ENCODE assay signal across 14 cellular contexts in the genomic region with DNA sequence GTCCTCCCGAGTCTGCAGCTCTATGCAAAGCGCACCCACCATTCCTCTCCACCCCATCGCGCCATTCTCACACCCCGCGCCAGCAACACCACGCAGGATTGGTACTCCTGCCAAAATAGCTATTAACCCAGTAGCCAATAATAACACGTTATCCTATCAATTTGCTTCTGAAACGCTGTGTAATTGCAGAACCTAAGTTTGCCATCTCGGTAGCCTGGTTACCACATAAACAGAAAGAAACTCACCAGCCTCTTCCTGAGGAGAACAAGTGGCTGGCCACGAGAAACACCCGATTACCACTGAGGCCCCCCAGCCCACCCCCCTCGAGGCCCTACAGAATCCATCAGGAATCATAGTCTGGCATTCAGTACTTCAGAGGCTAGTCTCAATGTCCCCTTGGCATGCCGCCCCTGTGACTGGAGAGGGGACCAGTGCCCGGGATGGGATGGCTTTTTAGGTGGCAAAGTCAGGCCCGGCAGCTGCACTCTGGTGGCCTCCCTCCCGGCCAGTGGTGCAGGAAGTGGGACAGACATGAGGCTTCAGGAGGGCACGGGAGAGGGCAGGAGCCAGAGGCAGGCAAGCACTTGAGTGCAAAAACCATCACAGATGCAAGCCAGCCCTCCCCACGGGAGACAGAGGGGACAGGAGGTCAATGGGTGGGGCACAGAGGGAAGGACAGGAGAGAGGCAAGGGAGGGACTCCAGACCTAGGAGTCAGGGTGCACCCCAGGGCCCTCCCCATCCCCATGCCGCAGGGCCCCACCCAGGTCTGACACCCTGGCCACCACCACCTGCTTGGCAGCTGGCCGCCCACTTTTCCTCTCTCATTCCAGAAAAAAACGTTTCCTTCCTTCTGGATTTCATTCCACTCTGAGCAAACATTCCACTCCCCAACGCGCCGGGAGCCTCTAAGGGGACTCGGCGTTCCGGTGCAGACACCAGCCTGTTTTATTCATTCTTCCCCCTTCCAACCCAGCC.
A peak's percentile ranks its signal among the peaks of the same experiment; 100 is the strongest.
DNase-seq lines count a peak whose midpoint lies in the region; ATAC-seq, FAIRE-seq and TF ChIP-seq lines count a peak whose summit lies in the region.
"Had no signal": no experiment of that assay in that cellular context is flagged by ENCODE, and none has a peak within 500 bp of the region (broad histone marks: within the 10 kb centered on the region; RNA-seq: fewer than 3 reads in every experiment).

No MANE protein-coding gene starts in this region.

- peak overlapping the region; percentile 58 for H3K27ac ChIP-seq in lower lobe of right lung
- peak overlapping the region; percentile 65 for H3K27ac ChIP-seq in skeletal muscle tissue (ENCODE audit: low read depth, low read length)
- peak overlapping the region in 1 of 2 donors; percentile 1 for H3K27ac ChIP-seq in small intestine (ENCODE audit: low read depth in 1 of 2, low read length in 1 of 2)
- no peak overlapping the region for H3K27ac ChIP-seq in HepG2 (ENCODE audit: extremely low read length, insufficient read depth, low read length)

- FAIRE-seq in small intestine (lab: Jason Lieb, UNC) = no peak
- no peak for FAIRE-seq in HepG2 (lab: Jason Lieb, UNC)
- FAIRE-seq: GM18507 had no signal

- peak; percentile 24 to 46 for ATAC-seq in lower lobe of right lung
- no peak for ATAC-seq in HepG2
- ATAC-seq: activated naive CD4-positive, alpha-beta T cell treated with anti-CD3 and anti-CD28 coated beads, Interleukin-2, amount 50 U/mL, for 72 hours had no signal

- H4K20me1 ChIP-seq in HepG2 (ENCODE audit: insufficient read depth, low read length) = no peaks in the 10 kb centered on the region

- in situ Hi-C loops in HepG2 (cut with HindIII; ENCODE audit: extremely low pct_ligation_motif_present, low pct_unique_long_range_greater_than_20kb) = no loop called here

- H3K4me2 ChIP-seq in HepG2 (ENCODE audit: low read depth, low read length) = no peak overlapping the region
- H3K4me2 ChIP-seq: smooth muscle cell had no signal

- TF ChIP-seq RAD21 in HepG2 (CRISPR knock-in tag; IDR thresholded peaks at IDR 0.05) = no peak

- no peak for TF ChIP-seq EP300 in HepG2 (IDR thresholded peaks at IDR 0.05; ENCODE audit: low read depth in 2 of 2, low read length in 2 of 2)
- no peak for TF ChIP-seq EP300 in HepG2 (CRISPR knock-in tag; IDR thresholded peaks at IDR 0.05; ENCODE audit: borderline replicate concordance)

- H3K4me1 ChIP-seq in lower lobe of right lung = peaks cover 5% of the 10 kb centered on the region
- peaks cover 35 to 46% (median 36%) of the 10 kb centered on the region in 3 donors for H3K4me1 ChIP-seq in skeletal muscle tissue (ENCODE audit: control insufficient read depth in 3 of 3, insufficient read depth in 3 of 3, low read length in 3 of 3)
- H3K4me1 ChIP-seq in small intestine (ENCODE audit: control insufficient read depth in 2 of 2, insufficient read depth in 1 of 2, low read depth in 1 of 2, low read length in 1 of 2) = peaks cover 0 to 4% of the 10 kb centered on the region in 2 donors
- H3K4me1 ChIP-seq in HepG2 (ENCODE audit: insufficient read depth, low read length) = no peaks in the 10 kb centered on the region

- TF ChIP-seq CTCF in lower lobe of right lung (IDR thresholded peaks at IDR 0.05) (no peak), HepG2 (CRISPR knock-in tag; IDR thresholded peaks at IDR 0.05) (no peak)

- POLR2A ChIA-PET in HepG2 (lab: Yijun Ruan, JAX) = no interaction called here

- H2AFZ ChIP-seq in HepG2 (ENCODE audit: low read length) = no peak overlapping the region

- no peaks in the 10 kb centered on the region for H3K79me2 ChIP-seq in HepG2 (ENCODE audit: insufficient read depth, low read length)

- CTCF ChIA-PET in HepG2 (lab: Yijun Ruan, JAX; ENCODE audit: low intra/inter-chr PET ratio, low total read pairs) = no interaction called here

- intact Hi-C loops in lower lobe of right lung (cut with DNase I) (no loop called here), HepG2 (cut with micrococcal nuclease; ENCODE audit: unreplicated experiment) (no loop called here)

- H3K36me3 ChIP-seq in lower lobe of right lung = no peaks in the 10 kb centered on the region
- H3K36me3 ChIP-seq in skeletal muscle tissue (ENCODE audit: control insufficient read depth in 3 of 3, insufficient read depth in 3 of 3, low read length in 3 of 3) = no peaks in the 10 kb centered on the region
- H3K36me3 ChIP-seq in small intestine (ENCODE audit: control insufficient read depth in 2 of 2, insufficient read depth in 2 of 2, low read length in 2 of 2) = no peaks in the 10 kb centered on the region
- H3K36me3 ChIP-seq in HepG2 (replicated peaks in 1 of 2; ENCODE audit: control insufficient read depth in 1 of 2, insufficient read depth in 2 of 2, low read length in 2 of 2) = no peaks in the 10 kb centered on the region

- TF ChIP-seq POLR2A in HepG2 (IDR thresholded peaks at IDR 0.05; ENCODE audit: insufficient read depth in 1 of 2, low read depth in 2 of 2, low read length in 2 of 2) = no peak

- H3K9ac ChIP-seq in skeletal muscle tissue (ENCODE audit: low read depth in 1 of 3, low read length in 3 of 3) = peak overlapping the region in 2 of 3 donors; percentile 23 to 50
- no peak overlapping the region for H3K9ac ChIP-seq in HepG2 (ENCODE audit: insufficient read depth, low read depth, low read length)

- H3K27me3 ChIP-seq in lower lobe of right lung (ENCODE audit: low read depth) (no peaks in the 10 kb centered on the region), skeletal muscle tissue (ENCODE audit: control insufficient read depth in 3 of 3, insufficient read depth in 3 of 3, low read length in 3 of 3) (no peaks in the 10 kb centered on the region), small intestine (ENCODE audit: control insufficient read depth in 2 of 2, insufficient read depth in 2 of 2, low read length in 2 of 2) (no peaks in the 10 kb centered on the region), HepG2 (ENCODE audit: control insufficient read depth in 1 of 2, insufficient read depth in 2 of 2, low read length in 2 of 2) (peaks cover 0 to 28% of the 10 kb centered on the region in 2 experiments; a peak in 3 of 5 replicates)

- no TSS peak for BruUV-seq in HepG2 (replicated peaks; lab: Mats Ljungman, UMichigan)

- no peaks in the 10 kb centered on the region for H3K9me3 ChIP-seq in lower lobe of right lung
- no peaks in the 10 kb centered on the region for H3K9me3 ChIP-seq in skeletal muscle tissue (ENCODE audit: control insufficient read depth in 3 of 3, low read length in 3 of 3)
- no peaks in the 10 kb centered on the region for H3K9me3 ChIP-seq in small intestine (ENCODE audit: control insufficient read depth, low read depth)
- H3K9me3 ChIP-seq in HepG2 (ENCODE audit: low read length) = no peaks in the 10 kb centered on the region

- WGBS in small intestine, 3 donors = 32 to 38% (median 38%) methylated on average over 28 of the region's 28 CpGs
- 26% methylated on average over 27 of the region's 28 CpGs for WGBS in HepG2 (ENCODE audit: low lambda C conversion rate)

- peak overlapping the region; percentile 3 for H3K4me3 ChIP-seq in lower lobe of right lung
- H3K4me3 ChIP-seq in skeletal muscle tissue (ENCODE audit: low read length in 3 of 3) = peak overlapping the region; percentile 38 to 58 (median 40)
- no peak overlapping the region for H3K4me3 ChIP-seq in small intestine (ENCODE audit: low read depth in 1 of 2, low read length in 2 of 2)
- no peak overlapping the region for H3K4me3 ChIP-seq in HepG2 (replicated peaks in 1 of 3; ENCODE audit: insufficient read depth in 1 of 3, low read depth in 2 of 3, low read length in 3 of 3)
- H3K4me3 ChIP-seq: smooth muscle cell had no signal

- DNase-seq in LoVo (ENCODE audit: low spot score) (peak; percentile 14), dermis blood vessel endothelial cell (peak; percentile 33), lower lobe of right lung (no peak), NCI-H226 (no peak), small intestine (no peak), NCI-H446 treated with DMSO at 0.1 percent for 48 hours (lab: John Stamatoyannopoulos, UW) (no peak), HepG2 (ENCODE audit: low spot score) (no peak)
- DNase-seq: effector CD4-positive, alpha-beta T cell; Kasumi-1; SHP77 had no signal

TF ChIP-seq in HepG2, 621 proteins besides CTCF, POLR2A, EP300 and RAD21 (continues in another document):
- TF ChIP-seq, protein P1, sequence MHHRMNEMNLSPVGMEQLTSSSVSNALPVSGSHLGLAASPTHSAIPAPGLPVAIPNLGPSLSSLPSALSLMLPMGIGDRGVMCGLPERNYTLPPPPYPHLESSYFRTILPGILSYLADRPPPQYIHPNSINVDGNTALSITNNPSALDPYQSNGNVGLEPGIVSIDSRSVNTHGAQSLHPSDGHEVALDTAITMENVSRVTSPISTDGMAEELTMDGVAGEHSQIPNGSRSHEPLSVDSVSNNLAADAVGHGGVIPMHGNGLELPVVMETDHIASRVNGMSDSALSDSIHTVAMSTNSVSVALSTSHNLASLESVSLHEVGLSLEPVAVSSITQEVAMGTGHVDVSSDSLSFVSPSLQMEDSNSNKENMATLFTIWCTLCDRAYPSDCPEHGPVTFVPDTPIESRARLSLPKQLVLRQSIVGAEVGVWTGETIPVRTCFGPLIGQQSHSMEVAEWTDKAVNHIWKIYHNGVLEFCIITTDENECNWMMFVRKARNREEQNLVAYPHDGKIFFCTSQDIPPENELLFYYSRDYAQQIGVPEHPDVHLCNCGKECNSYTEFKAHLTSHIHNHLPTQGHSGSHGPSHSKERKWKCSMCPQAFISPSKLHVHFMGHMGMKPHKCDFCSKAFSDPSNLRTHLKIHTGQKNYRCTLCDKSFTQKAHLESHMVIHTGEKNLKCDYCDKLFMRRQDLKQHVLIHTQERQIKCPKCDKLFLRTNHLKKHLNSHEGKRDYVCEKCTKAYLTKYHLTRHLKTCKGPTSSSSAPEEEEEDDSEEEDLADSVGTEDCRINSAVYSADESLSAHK (CRISPR knock-in tag; IDR thresholded peaks at IDR 0.05; ENCODE audit: borderline replicate concordance) = no peak
- TF ChIP-seq ZNF598 (CRISPR knock-in tag; IDR thresholded peaks at IDR 0.05; ENCODE audit: borderline replicate concordance) (no peak), HDAC2 (CRISPR knock-in tag; IDR thresholded peaks at IDR 0.05) (no peak), ZNF12 (CRISPR knock-in tag; IDR thresholded peaks at IDR 0.05) (no peak), ZNF337 (CRISPR knock-in tag; IDR thresholded peaks at IDR 0.05; ENCODE audit: borderline replicate concordance, low read depth) (no peak), ZNF207 (IDR thresholded peaks at IDR 0.05; ENCODE audit: borderline replicate concordance) (no peak), ATM (IDR thresholded peaks at IDR 0.05; ENCODE audit: borderline replicate concordance) (no peak), BORCS8-MEF2B (CRISPR knock-in tag; IDR thresholded peaks at IDR 0.05) (no peak), FOXC1 (CRISPR knock-in tag; IDR thresholded peaks at IDR 0.05; ENCODE audit: borderline replicate concordance) (no peak), AHR (CRISPR knock-in tag; IDR thresholded peaks at IDR 0.05) (no peak), ZNF354B (CRISPR knock-in tag; IDR thresholded peaks at IDR 0.05) (no peak), STAG1 (CRISPR knock-in tag; IDR thresholded peaks at IDR 0.05) (no peak), KDM2A (CRISPR knock-in tag; IDR thresholded peaks at IDR 0.05; ENCODE audit: borderline replicate concordance, low read depth) (no peak), ZIK1 (CRISPR knock-in tag; IDR thresholded peaks at IDR 0.05; ENCODE audit: borderline replicate concordance, low read depth) (no peak), GATAD1 (CRISPR knock-in tag; IDR thresholded peaks at IDR 0.05) (no peak)

Comparison
In these comparisons a context has a peak if more than half of its experiments do, and no peak if none do; other contexts are left out.
1. DNase-seq: peak in LoVo (single experiment) and dermis blood vessel endothelial cell (single experiment); none in lower lobe of right lung (single experiment), NCI-H226 (single experiment), small intestine (single experiment), NCI-H446 treated with DMSO at 0.1 percent for 48 hours (single experiment) and HepG2 (single experiment).
2. H3K4me3 ChIP-seq: peak in lower lobe of right lung (single experiment) and skeletal muscle tissue (3 of 3); none in small intestine (0 of 2) and HepG2 (0 of 3).